In genomic region chr1:194159941-194160340, GRCh38 we compare ENCODE assay signal across 2 cellular contexts.
TF ChIP-seq lines count a peak whose summit lies in the region.

No MANE protein-coding gene starts in this region.

TF ChIP-seq in GM23338, 12 proteins besides CTCF, POLR2A, EP300 and RAD21:
- no peak for TF ChIP-seq NANOG (IDR thresholded peaks at IDR 0.05; ENCODE audit: borderline replicate concordance)
- no peak for TF ChIP-seq CREB1 (CRISPR knock-in tag; IDR thresholded peaks at IDR 0.05; ENCODE audit: low read depth)
- TF ChIP-seq, protein P1, sequence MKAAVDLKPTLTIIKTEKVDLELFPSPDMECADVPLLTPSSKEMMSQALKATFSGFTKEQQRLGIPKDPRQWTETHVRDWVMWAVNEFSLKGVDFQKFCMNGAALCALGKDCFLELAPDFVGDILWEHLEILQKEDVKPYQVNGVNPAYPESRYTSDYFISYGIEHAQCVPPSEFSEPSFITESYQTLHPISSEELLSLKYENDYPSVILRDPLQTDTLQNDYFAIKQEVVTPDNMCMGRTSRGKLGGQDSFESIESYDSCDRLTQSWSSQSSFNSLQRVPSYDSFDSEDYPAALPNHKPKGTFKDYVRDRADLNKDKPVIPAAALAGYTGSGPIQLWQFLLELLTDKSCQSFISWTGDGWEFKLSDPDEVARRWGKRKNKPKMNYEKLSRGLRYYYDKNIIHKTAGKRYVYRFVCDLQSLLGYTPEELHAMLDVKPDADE (IDR thresholded peaks at IDR 0.05), result no peak
- no peak for TF ChIP-seq EZH2phosphoT487 (IDR thresholded peaks at IDR 0.05; ENCODE audit: unreplicated experiment)
- TF ChIP-seq, protein P2, sequence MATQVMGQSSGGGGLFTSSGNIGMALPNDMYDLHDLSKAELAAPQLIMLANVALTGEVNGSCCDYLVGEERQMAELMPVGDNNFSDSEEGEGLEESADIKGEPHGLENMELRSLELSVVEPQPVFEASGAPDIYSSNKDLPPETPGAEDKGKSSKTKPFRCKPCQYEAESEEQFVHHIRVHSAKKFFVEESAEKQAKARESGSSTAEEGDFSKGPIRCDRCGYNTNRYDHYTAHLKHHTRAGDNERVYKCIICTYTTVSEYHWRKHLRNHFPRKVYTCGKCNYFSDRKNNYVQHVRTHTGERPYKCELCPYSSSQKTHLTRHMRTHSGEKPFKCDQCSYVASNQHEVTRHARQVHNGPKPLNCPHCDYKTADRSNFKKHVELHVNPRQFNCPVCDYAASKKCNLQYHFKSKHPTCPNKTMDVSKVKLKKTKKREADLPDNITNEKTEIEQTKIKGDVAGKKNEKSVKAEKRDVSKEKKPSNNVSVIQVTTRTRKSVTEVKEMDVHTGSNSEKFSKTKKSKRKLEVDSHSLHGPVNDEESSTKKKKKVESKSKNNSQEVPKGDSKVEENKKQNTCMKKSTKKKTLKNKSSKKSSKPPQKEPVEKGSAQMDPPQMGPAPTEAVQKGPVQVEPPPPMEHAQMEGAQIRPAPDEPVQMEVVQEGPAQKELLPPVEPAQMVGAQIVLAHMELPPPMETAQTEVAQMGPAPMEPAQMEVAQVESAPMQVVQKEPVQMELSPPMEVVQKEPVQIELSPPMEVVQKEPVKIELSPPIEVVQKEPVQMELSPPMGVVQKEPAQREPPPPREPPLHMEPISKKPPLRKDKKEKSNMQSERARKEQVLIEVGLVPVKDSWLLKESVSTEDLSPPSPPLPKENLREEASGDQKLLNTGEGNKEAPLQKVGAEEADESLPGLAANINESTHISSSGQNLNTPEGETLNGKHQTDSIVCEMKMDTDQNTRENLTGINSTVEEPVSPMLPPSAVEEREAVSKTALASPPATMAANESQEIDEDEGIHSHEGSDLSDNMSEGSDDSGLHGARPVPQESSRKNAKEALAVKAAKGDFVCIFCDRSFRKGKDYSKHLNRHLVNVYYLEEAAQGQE (IDR thresholded peaks at IDR 0.05; ENCODE audit: unreplicated experiment), result no peak
- no peak for TF ChIP-seq ZNF462 (CRISPR knock-in tag; IDR thresholded peaks at IDR 0.05)
- no peak for TF ChIP-seq EZH2 (IDR thresholded peaks at IDR 0.05; ENCODE audit: low read depth, unreplicated experiment)
- TF ChIP-seq ZNF114 (CRISPR knock-in tag; IDR thresholded peaks at IDR 0.05), result no peak
- TF ChIP-seq ZNF331 (CRISPR knock-in tag; IDR thresholded peaks at IDR 0.05; ENCODE audit: low read depth), result no peak
- no peak for TF ChIP-seq JUNB (IDR thresholded peaks at IDR 0.05; ENCODE audit: unreplicated experiment)
TF ChIP-seq in GM23338: peak in this region for 0.

TF ChIP-seq in IMR-90, 13 proteins besides CTCF, POLR2A, EP300 and RAD21:
- TF ChIP-seq RCOR1 (IDR thresholded peaks at IDR 0.05; ENCODE audit: insufficient replicate concordance, low read length) (no peak), BHLHE40 (IDR thresholded peaks at IDR 0.05; ENCODE audit: low read depth, low read length) (no peak), MAZ (IDR thresholded peaks at IDR 0.05; ENCODE audit: borderline replicate concordance, low read depth, low read length) (no peak), MAFK (IDR thresholded peaks at IDR 0.05; ENCODE audit: low read depth, low read length) (no peak)
